ENCODE assay signal across 1 cellular context in genomic region chr1:234730542-234731370, GRCh38.
A peak's percentile ranks its signal among the peaks of the same experiment; 100 is the strongest.
TF ChIP-seq lines count a peak whose summit lies in the region.

No MANE protein-coding gene starts in this region.

TF ChIP-seq in K562, 482 proteins besides CTCF, POLR2A, EP300 and RAD21 (continued from another document):
- TF ChIP-seq PRDM10 (IDR thresholded peaks at IDR 0.05; ENCODE audit: partially characterized antibody): peak; percentile 16
- peak; percentile 75 for TF ChIP-seq FOXM1 (IDR thresholded peaks at IDR 0.05; ENCODE audit: low read depth)
- TF ChIP-seq FOXM1 (CRISPR knock-in tag; IDR thresholded peaks at IDR 0.05; ENCODE audit: low read depth): no peak
- peak; percentile 83; the same call in 1 of the 2 replicates for TF ChIP-seq CTBP1 (IDR thresholded peaks at IDR 0.05; ENCODE audit: borderline replicate concordance)
- peak; percentile 88 for TF ChIP-seq NCOR1 (IDR thresholded peaks at IDR 0.05)
- TF ChIP-seq TAF7 (tag; IDR thresholded peaks at IDR 0.05): no peak
- TF ChIP-seq ZBTB43 (CRISPR knock-in tag; IDR thresholded peaks at IDR 0.05): no peak
- TF ChIP-seq KLF1 (tag; IDR thresholded peaks at IDR 0.05): peak; percentile 69
- TF ChIP-seq TRIM24 (IDR thresholded peaks at IDR 0.05): peak; percentile 46 to 78; a peak in 2 of 4 replicates
- TF ChIP-seq VEZF1 (CRISPR knock-in tag; IDR thresholded peaks at IDR 0.05): peak; percentile 4; the same call in 1 of the 2 replicates
- TF ChIP-seq CGGBP1 (CRISPR knock-in tag; IDR thresholded peaks at IDR 0.05): no peak
- peak; percentile 90 for TF ChIP-seq CBFA2T2 (conservative IDR thresholded peaks at IDR 0.05)
- no peak for TF ChIP-seq NFRKB (IDR thresholded peaks at IDR 0.05; ENCODE audit: low read depth)
- TF ChIP-seq PYGO2 (tag; IDR thresholded peaks at IDR 0.05): 0 out of 2 replicates have a peak, but pooled peaks have one; percentile 26
- peak; percentile 30; the same call in 1 of the 2 replicates for TF ChIP-seq MTA1 (IDR thresholded peaks at IDR 0.05; ENCODE audit: borderline replicate concordance)
- no peak for TF ChIP-seq GTF2E2 (tag; IDR thresholded peaks at IDR 0.05)
- TF ChIP-seq TCF7 (IDR thresholded peaks at IDR 0.05; ENCODE audit: borderline replicate concordance): no peak
- peak; percentile 32; the same call in 1 of the 2 replicates for TF ChIP-seq ZNF239 (CRISPR knock-in tag; IDR thresholded peaks at IDR 0.05)
- no peak for TF ChIP-seq MAFF (IDR thresholded peaks at IDR 0.05; ENCODE audit: low read length)
- no peak for TF ChIP-seq ZNF717 (CRISPR knock-in tag; IDR thresholded peaks at IDR 0.05)
- peak; percentile 88 for TF ChIP-seq CCNT2 (IDR thresholded peaks at IDR 0.05; ENCODE audit: borderline replicate concordance, extremely low read depth, insufficient read length, low read depth, low read length)
- peak; percentile 86 for TF ChIP-seq SOX6 (IDR thresholded peaks at IDR 0.05)
- TF ChIP-seq SMARCA5 (IDR thresholded peaks at IDR 0.05): peak; percentile 14; the same call in 1 of the 2 replicates
- TF ChIP-seq MTA2 (IDR thresholded peaks at IDR 0.05; ENCODE audit: low read depth): peak; percentile 84
- TF ChIP-seq STAT6 (CRISPR knock-in tag; IDR thresholded peaks at IDR 0.05): no peak
- no peak for TF ChIP-seq MNT (conservative IDR thresholded peaks at IDR 0.05)
- 0 out of 2 replicates have a peak, but pooled peaks have one; percentile 8 for TF ChIP-seq ZNF121 (CRISPR knock-in tag; conservative IDR thresholded peaks at IDR 0.05)
- no peak for TF ChIP-seq CBX2 (IDR thresholded peaks at IDR 0.05; ENCODE audit: insufficient read depth, low read length, poor library complexity, severe bottlenecking)
- no peak for TF ChIP-seq ZNF584 (CRISPR knock-in tag; IDR thresholded peaks at IDR 0.05; ENCODE audit: low read depth)
- no peak for TF ChIP-seq ZNF277 (CRISPR knock-in tag; IDR thresholded peaks at IDR 0.05; ENCODE audit: borderline replicate concordance)
- no peak for TF ChIP-seq TOE1 (IDR thresholded peaks at IDR 0.05; ENCODE audit: borderline replicate concordance)
- no peak for TF ChIP-seq TOE1 (CRISPR knock-in tag; IDR thresholded peaks at IDR 0.05; ENCODE audit: borderline replicate concordance, low read depth)
- TF ChIP-seq ELF4 (CRISPR knock-in tag; IDR thresholded peaks at IDR 0.05): peak; percentile 73; the same call in 1 of the 2 replicates
- peak in 1 of 2 experiments; percentile 34; a peak in 1 of 4 replicates for TF ChIP-seq KDM1A (IDR thresholded peaks at IDR 0.05)
